In genomic region chr2:100394111-100394641, GRCh38 we compare ENCODE assay signal across 1 cellular context.
TF ChIP-seq lines count a peak whose summit lies in the region.

No MANE protein-coding gene starts in this region.

TF ChIP-seq in IMR-90, 13 proteins besides CTCF, POLR2A, EP300 and RAD21 (continued from another document):
- TF ChIP-seq ELK1 (IDR thresholded peaks at IDR 0.05; ENCODE audit: borderline replicate concordance, low read depth, low read length) (no peak), MAFK (IDR thresholded peaks at IDR 0.05; ENCODE audit: low read depth, low read length) (no peak), SMC3 (IDR thresholded peaks at IDR 0.05; ENCODE audit: low read depth, low read length) (no peak), USF2 (IDR thresholded peaks at IDR 0.05; ENCODE audit: low read depth, low read length) (no peak), BHLHE40 (IDR thresholded peaks at IDR 0.05; ENCODE audit: low read depth, low read length) (no peak), MAZ (IDR thresholded peaks at IDR 0.05; ENCODE audit: borderline replicate concordance, low read depth, low read length) (no peak), RCOR1 (IDR thresholded peaks at IDR 0.05; ENCODE audit: insufficient replicate concordance, low read length) (no peak)
